In the genomic region with DNA sequence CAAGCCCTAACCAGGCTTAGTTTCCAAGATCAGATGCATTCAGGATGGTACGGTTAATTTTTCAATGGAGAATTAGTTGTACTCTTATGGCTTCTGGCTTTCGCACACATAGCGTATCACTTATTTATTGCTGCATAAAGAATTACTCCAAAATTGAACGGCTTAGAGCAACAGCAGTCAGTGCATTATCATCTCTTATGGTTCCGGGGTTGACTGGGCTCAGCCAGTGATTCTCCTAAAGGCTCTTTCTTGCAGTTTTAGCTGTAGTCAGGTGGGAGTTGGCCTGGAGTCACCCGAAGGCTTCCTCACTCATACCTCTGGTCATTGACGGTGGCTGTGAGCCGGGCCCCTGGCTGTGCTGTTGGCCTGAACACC, we compare ENCODE assay signal across 8 cellular contexts. TPM values are rescaled to one million over a fixed set of nuclear protein-coding genes. Genes with fewer than 3 reads are reported as not detected.
DNase-seq lines count a peak whose midpoint lies in the region; TF ChIP-seq lines count a peak whose summit lies in the region.

No MANE protein-coding gene starts in this region.

- TF ChIP-seq CTCF in spleen (IDR thresholded peaks at IDR 0.05 in 8 of 11, conservative IDR thresholded peaks at IDR 0.05 in 3 of 11): no peak

- intact Hi-C loops in activated T-helper 1 cell treated with anti-CD3 and anti-CD28 coated beads, Interleukin-12 subunit alpha, Interleukin-12 subunit beta, Interleukin-2, Interleukin-4 antibody, amounts not matched to agents 30 ng/mL and 10 ng/mL and 1 ng/mL, durations not matched to agents 14 hours and 24 hours and 36 hours (cut with micrococcal nuclease): no loop called here
- intact Hi-C loops in spleen (cut with DNase I; ENCODE audit: low total_unique reads): no loop called here

- H3K27ac Mint-ChIP-seq in T-helper 1 cell treated with Interleukin-12 subunit alpha and Interleukin-12 subunit beta and Interleukin-4 antibody, amounts not matched to agents 30 μg/mL and 1 μg/mL, for 36 hours: peak overlapping the region; percentile 90
- H3K27ac Mint-ChIP-seq in activated T-helper 1 cell treated with anti-CD3 and anti-CD28 coated beads, Interleukin-12 subunit alpha, Interleukin-12 subunit beta, Interleukin-2, Interleukin-4 antibody, amounts not matched to agents 30 ng/mL and 10 ng/mL and 1 ng/mL, durations not matched to agents 14 hours and 24 hours and 36 hours: peak overlapping the region; percentile 84

- no peaks in the 10 kb centered on the region for H3K9me3 ChIP-seq in iPS DF 6.9 (ENCODE audit: control insufficient read depth, insufficient read depth, low read length)
- no peaks in the 10 kb centered on the region for H3K9me3 ChIP-seq in spleen

- H3K4me3 Mint-ChIP-seq in T-helper 1 cell treated with Interleukin-12 subunit alpha and Interleukin-12 subunit beta and Interleukin-4 antibody, amounts not matched to agents 30 μg/mL and 1 μg/mL, for 36 hours: peak overlapping the region; percentile 96
- H3K4me3 Mint-ChIP-seq in activated T-helper 1 cell treated with anti-CD3 and anti-CD28 coated beads, Interleukin-12 subunit alpha, Interleukin-12 subunit beta, Interleukin-2, Interleukin-4 antibody, amounts not matched to agents 30 ng/mL and 10 ng/mL and 1 ng/mL, durations not matched to agents 14 hours and 24 hours and 36 hours: peak overlapping the region; percentile 97

- DNase-seq in T-helper 1 cell (no peak), iPS DF 6.9 (ENCODE audit: low read depth, low spot score) (no peak), spleen (no peak), occipital lobe (lab: John Stamatoyannopoulos, UW) (no peak)
- DNase-seq in activated T-helper 1 cell treated with anti-CD3 and anti-CD28 coated beads, Interleukin-12 subunit alpha, Interleukin-12 subunit beta, Interleukin-2, Interleukin-4 antibody, amounts not matched to agents 30 ng/mL and 10 ng/mL and 1 ng/mL, durations not matched to agents 14 hours and 24 hours and 36 hours (ENCODE audit: low spot score): no peak
- no peak for DNase-seq in stimulated activated naive CD4-positive, alpha-beta T cell (lab: John Stamatoyannopoulos, UW)
- no peak for DNase-seq in activated CD8-positive, alpha-beta memory T cell treated with anti-CD3 and anti-CD28 coated beads, Interleukin-2, amount 50 U/mL, for 48 hours

- no peaks in the 10 kb centered on the region for H3K27me3 ChIP-seq in iPS DF 6.9 (ENCODE audit: control insufficient read depth, insufficient read depth, low read length)
- no peaks in the 10 kb centered on the region for H3K27me3 ChIP-seq in spleen (replicated peaks in 1 of 7)

- H3K9me3 Mint-ChIP-seq in T-helper 1 cell treated with Interleukin-12 subunit alpha and Interleukin-12 subunit beta and Interleukin-4 antibody, amounts not matched to agents 30 μg/mL and 1 μg/mL, for 36 hours: no peaks in the 10 kb centered on the region
- no peaks in the 10 kb centered on the region for H3K9me3 Mint-ChIP-seq in activated T-helper 1 cell treated with anti-CD3 and anti-CD28 coated beads, Interleukin-12 subunit alpha, Interleukin-12 subunit beta, Interleukin-2, Interleukin-4 antibody, amounts not matched to agents 30 ng/mL and 10 ng/mL and 1 ng/mL, durations not matched to agents 14 hours and 24 hours and 36 hours

- peaks cover 5% of the 10 kb centered on the region; the same call in 1 of the 2 replicates for H3K36me3 ChIP-seq in iPS DF 6.9 (ENCODE audit: control insufficient read depth, insufficient read depth, low read length)
- peaks cover 0 to 15% (median 2%) of the 10 kb centered on the region in 6 donors for H3K36me3 ChIP-seq in spleen

- H3K4me1 ChIP-seq in iPS DF 6.9 (ENCODE audit: control insufficient read depth, insufficient read depth, low read length) (0 out of 2 replicates have a peak, but pooled peaks cover 3% of the 10 kb centered on the region), spleen (peaks cover 29 to 56% (median 36%) of the 10 kb centered on the region in 6 donors)

- peaks cover 3% of the 10 kb centered on the region for H3K27me3 Mint-ChIP-seq in T-helper 1 cell treated with Interleukin-12 subunit alpha and Interleukin-12 subunit beta and Interleukin-4 antibody, amounts not matched to agents 30 μg/mL and 1 μg/mL, for 36 hours (ENCODE audit: low read depth)
- H3K27me3 Mint-ChIP-seq in activated T-helper 1 cell treated with anti-CD3 and anti-CD28 coated beads, Interleukin-12 subunit alpha, Interleukin-12 subunit beta, Interleukin-2, Interleukin-4 antibody, amounts not matched to agents 30 ng/mL and 10 ng/mL and 1 ng/mL, durations not matched to agents 14 hours and 24 hours and 36 hours (ENCODE audit: insufficient read depth): no peaks in the 10 kb centered on the region

- TF ChIP-seq POLR2A in spleen (IDR thresholded peaks at IDR 0.05): no peak

- peak overlapping the region; percentile 99; the same call in 1 of the 2 replicates for H3K4me3 ChIP-seq in iPS DF 6.9 (ENCODE audit: low read length)
- H3K4me3 ChIP-seq in spleen: peak overlapping the region; percentile 74 to 89 (median 84)

- peaks cover 19% of the 10 kb centered on the region for H3K4me1 Mint-ChIP-seq in T-helper 1 cell treated with Interleukin-12 subunit alpha and Interleukin-12 subunit beta and Interleukin-4 antibody, amounts not matched to agents 30 μg/mL and 1 μg/mL, for 36 hours (ENCODE audit: low read depth)
- peaks cover 14% of the 10 kb centered on the region for H3K4me1 Mint-ChIP-seq in activated T-helper 1 cell treated with anti-CD3 and anti-CD28 coated beads, Interleukin-12 subunit alpha, Interleukin-12 subunit beta, Interleukin-2, Interleukin-4 antibody, amounts not matched to agents 30 ng/mL and 10 ng/mL and 1 ng/mL, durations not matched to agents 14 hours and 24 hours and 36 hours (ENCODE audit: low read depth)

- no CpG with 5 or more reads among the region's 8 CpGs for WGBS in iPS DF 6.9 (ENCODE audit: insufficient coverage, insufficient read length)
- 59 to 68% (median 64%) methylated on average over 8 of the region's 8 CpGs for WGBS in spleen, 5 donors

- H3K27ac ChIP-seq in iPS DF 6.9 (ENCODE audit: low read length) (no peak overlapping the region), spleen (peak overlapping the region; percentile 80 to 94 (median 86))

- peaks cover 8% of the 10 kb centered on the region for H3K36me3 Mint-ChIP-seq in T-helper 1 cell treated with Interleukin-12 subunit alpha and Interleukin-12 subunit beta and Interleukin-4 antibody, amounts not matched to agents 30 μg/mL and 1 μg/mL, for 36 hours (ENCODE audit: low read depth)
- H3K36me3 Mint-ChIP-seq in activated T-helper 1 cell treated with anti-CD3 and anti-CD28 coated beads, Interleukin-12 subunit alpha, Interleukin-12 subunit beta, Interleukin-2, Interleukin-4 antibody, amounts not matched to agents 30 ng/mL and 10 ng/mL and 1 ng/mL, durations not matched to agents 14 hours and 24 hours and 36 hours (ENCODE audit: low read depth): peaks cover 10% of the 10 kb centered on the region

RNA-seq across cellular contexts. Expression of gene GRHPR, which starts 0.6 kb away (rescaled TPM):
- 74.8 and 75.7 TPM in 2 replicates for total RNA-seq in activated T-helper 1 cell treated with anti-CD3 and anti-CD28 coated beads, Interleukin-12 subunit alpha, Interleukin-12 subunit beta, Interleukin-2, Interleukin-4 antibody, amounts not matched to agents 30 ng/mL and 10 ng/mL and 1 ng/mL, durations not matched to agents 14 hours and 24 hours and 36 hours
- total RNA-seq in spleen (100 to 1,000 TPM in 1 of 7 donors, 10 to 100 TPM in 6; 54.3 to 114 (median 68.4) TPM), occipital lobe (61.6 TPM)
- 10 to 100 TPM; 44.9 to 61.9 (median 53.5) TPM for polyA plus RNA-seq in spleen

RNA-seq across cellular contexts. Expression of gene ZBTB5, which starts 43.3 kb away (rescaled TPM):
- total RNA-seq in activated T-helper 1 cell treated with anti-CD3 and anti-CD28 coated beads, Interleukin-12 subunit alpha, Interleukin-12 subunit beta, Interleukin-2, Interleukin-4 antibody, amounts not matched to agents 30 ng/mL and 10 ng/mL and 1 ng/mL, durations not matched to agents 14 hours and 24 hours and 36 hours: 9.6 and 11.2 TPM in 2 replicates
- total RNA-seq in spleen (10 to 100 TPM; 10.7 to 15.1 (median 11.9) TPM), occipital lobe (22.5 TPM)
- polyA plus RNA-seq in spleen: 1 to 10 TPM; 4.7 to 6.0 (median 4.9) TPM
